In genomic region chr6:96826865-96827264, GRCh38 we compare ENCODE assay signal across 24 cellular contexts. TPM values are rescaled to one million over a fixed set of nuclear protein-coding genes. Genes with fewer than 3 reads are reported as not detected.
A peak's percentile ranks its signal among the peaks of the same experiment; 100 is the strongest.
DNase-seq lines count a peak whose midpoint lies in the region; ATAC-seq, FAIRE-seq and TF ChIP-seq lines count a peak whose summit lies in the region.
"Had no signal": no experiment of that assay in that cellular context is flagged by ENCODE, and none has a peak within 500 bp of the region (broad histone marks: within the 10 kb centered on the region; RNA-seq: fewer than 3 reads in every experiment).

No MANE protein-coding gene starts in this region.

- H3K79me2 ChIP-seq in KMS-11 (ENCODE audit: insufficient read depth, low read depth) (peaks cover 51% of the 10 kb centered on the region), osteoblast (ENCODE audit: insufficient read depth, low read length) (no peaks in the 10 kb centered on the region), Karpas-422 (ENCODE audit: low read length) (no peaks in the 10 kb centered on the region)

- ATAC-seq in pancreas: no peak
- no peak for ATAC-seq in GM21576 (IDR thresholded peaks at IDR 0.05; ENCODE audit: unreplicated experiment)
- ATAC-seq: A549; CD8-positive, alpha-beta T cell; HCT116 had no signal

- H3K36me3 ChIP-seq in BLaER1 treated with 17β-estradiol and CSF1 and Interleukin-3, amounts not matched to agents 10 nM and 100 nM: peaks cover 0 to 60% (median 32%) of the 10 kb centered on the region in 11 experiments; a peak in 18 of 22 replicates
- H3K36me3 ChIP-seq in KMS-11 (ENCODE audit: insufficient read depth) (no peaks in the 10 kb centered on the region), pancreas (no peaks in the 10 kb centered on the region), osteoblast (ENCODE audit: insufficient read depth, low read length) (no peaks in the 10 kb centered on the region), Karpas-422 (ENCODE audit: insufficient read depth, low read length) (no peaks in the 10 kb centered on the region)
- H3K36me3 ChIP-seq: BE2C had no signal

- no peak overlapping the region for H3K27ac ChIP-seq in BLaER1 treated with 17β-estradiol and CSF1 and Interleukin-3, amounts not matched to agents 10 nM and 100 nM
- H3K27ac ChIP-seq in KMS-11 (no peak overlapping the region), pancreas (no peak overlapping the region), osteoblast (ENCODE audit: low read depth, low read length) (no peak overlapping the region), Karpas-422 (ENCODE audit: low read length) (no peak overlapping the region)
- H3K27ac ChIP-seq: A549, C4-2B, GM23248 had no signal

- TF ChIP-seq CTCF in KMS-11 (conservative IDR thresholded peaks at IDR 0.05; ENCODE audit: low read depth, low read length) (no peak), pancreas (IDR thresholded peaks at IDR 0.05) (no peak), osteoblast (IDR thresholded peaks at IDR 0.05; ENCODE audit: extremely low read depth, low read depth, low read length) (no peak)

- no peak for FAIRE-seq in pancreas (lab: Jason Lieb, UNC)
- FAIRE-seq: A549, GM12891, H1 had no signal

- H2AFZ ChIP-seq in KMS-11 (ENCODE audit: low read depth) (no peak overlapping the region), osteoblast (ENCODE audit: low read length) (no peak overlapping the region), Karpas-422 (ENCODE audit: low read length) (no peak overlapping the region)
- H2AFZ ChIP-seq: GM23248 had no signal

- no peaks in the 10 kb centered on the region for H4K20me1 ChIP-seq in BLaER1 treated with 17β-estradiol and CSF1 and Interleukin-3, amounts not matched to agents 10 nM and 100 nM
- no peaks in the 10 kb centered on the region for H4K20me1 ChIP-seq in KMS-11 (ENCODE audit: insufficient read depth)
- H4K20me1 ChIP-seq in osteoblast (ENCODE audit: insufficient read depth, low read length): no peaks in the 10 kb centered on the region
- H4K20me1 ChIP-seq in Karpas-422 (ENCODE audit: insufficient read depth, low read depth, low read length): no peaks in the 10 kb centered on the region

- intact Hi-C loops in pancreas (cut with DNase I): no loop called here

- DNase-seq in OCI-M1 (lab: John Stamatoyannopoulos, UW) (peak; percentile 32), pancreas (no peak), osteoblast (ENCODE audit: insufficient read length, low spot score, missing footprints) (no peak), Karpas-422 (no peak)
- DNase-seq: 8988T; ACHN; AML-193; BE2C; Caco-2; CD4-positive, CD25-positive, alpha-beta regulatory T cell; CD8-positive, alpha-beta T cell; DMS153; EL; GDM1; GM23248; H7 had no signal

- WGBS in pancreas, 2 donors: 96 to 100% methylated on average over 1 of the region's 1 CpG

- no peaks in the 10 kb centered on the region for H3K9me2 ChIP-seq in Karpas-422 (replicated peaks; ENCODE audit: insufficient read depth, low read length)

- no peak overlapping the region for H3K4me3 ChIP-seq in BLaER1 treated with 17β-estradiol and CSF1 and Interleukin-3, amounts not matched to agents 10 nM and 100 nM
- no peak overlapping the region for H3K4me3 ChIP-seq in KMS-11 (IDR thresholded peaks at IDR 0.05; ENCODE audit: insufficient read depth, low read depth, low read length)
- H3K4me3 ChIP-seq in pancreas: no peak overlapping the region
- no peak overlapping the region for H3K4me3 ChIP-seq in osteoblast (ENCODE audit: insufficient read depth, low read length)
- no peak overlapping the region for H3K4me3 ChIP-seq in Karpas-422 (ENCODE audit: low read length)
- H3K4me3 ChIP-seq: A549, GM23248 had no signal

- H3K27me3 ChIP-seq in BLaER1 treated with 17β-estradiol and CSF1 and Interleukin-3, amounts not matched to agents 10 nM and 100 nM: no peaks in the 10 kb centered on the region
- H3K27me3 ChIP-seq in KMS-11 (ENCODE audit: insufficient read depth, low read depth) (no peaks in the 10 kb centered on the region), pancreas (no peaks in the 10 kb centered on the region), osteoblast (ENCODE audit: insufficient read depth, low read length) (no peaks in the 10 kb centered on the region), Karpas-422 (ENCODE audit: low read length) (no peaks in the 10 kb centered on the region)
- H3K27me3 ChIP-seq: BE2C had no signal

- H3K4me2 ChIP-seq in BLaER1 treated with 17β-estradiol and CSF1 and Interleukin-3, amounts not matched to agents 10 nM and 100 nM: peak overlapping the region in 8 of 11 experiments; percentile 4 to 52 (median 40); a peak in 12 of 22 replicates
- H3K4me2 ChIP-seq in KMS-11 (peak overlapping the region; percentile 54), osteoblast (ENCODE audit: insufficient read depth, low read length) (no peak overlapping the region), Karpas-422 (ENCODE audit: low read depth, low read length, poor library complexity, severe bottlenecking) (no peak overlapping the region)
- H3K4me2 ChIP-seq: A549 had no signal

- H3K4me1 ChIP-seq in BLaER1 treated with 17β-estradiol and CSF1 and Interleukin-3, amounts not matched to agents 10 nM and 100 nM: peaks cover 0 to 14% (median 5%) of the 10 kb centered on the region in 10 experiments; a peak in 12 of 20 replicates
- H3K4me1 ChIP-seq in KMS-11 (ENCODE audit: low read depth, poor library complexity, severe bottlenecking) (peaks cover 62% of the 10 kb centered on the region), pancreas (no peaks in the 10 kb centered on the region), osteoblast (ENCODE audit: insufficient read depth, low read length) (no peaks in the 10 kb centered on the region), Karpas-422 (ENCODE audit: low read length) (no peaks in the 10 kb centered on the region)
- H3K4me1 ChIP-seq: A549, BE2C, Caco-2 had no signal

- H3K9ac ChIP-seq in BLaER1 treated with 17β-estradiol and CSF1 and Interleukin-3, amounts not matched to agents 10 nM and 100 nM: no peak overlapping the region
- H3K9ac ChIP-seq in KMS-11: no peak overlapping the region
- H3K9ac ChIP-seq in Karpas-422 (ENCODE audit: low read length): no peak overlapping the region
- H3K9ac ChIP-seq: GM23248 had no signal

- H3K9me3 ChIP-seq in BLaER1 treated with 17β-estradiol and CSF1 and Interleukin-3, amounts not matched to agents 10 nM and 100 nM (replicated peaks in 1 of 11): no peaks in the 10 kb centered on the region; a peak in 1 of 22 replicates
- no peaks in the 10 kb centered on the region for H3K9me3 ChIP-seq in pancreas
- no peaks in the 10 kb centered on the region for H3K9me3 ChIP-seq in osteoblast (ENCODE audit: low read depth, low read length)
- no peaks in the 10 kb centered on the region for H3K9me3 ChIP-seq in Karpas-422 (ENCODE audit: low read length)
- H3K9me3 ChIP-seq: A549, BE2C, Caco-2 had no signal

RNA-seq across cellular contexts. Expression of gene GPR63, which starts 10.4 kb away (rescaled TPM):
- total RNA-seq in pancreas: 1 to 10 TPM in 3 of 6 donors, under 1 TPM in 3; 0.69 to 1.4 (median 1.1) TPM
- under 1 TPM; 0.42 to 0.82 TPM for polyA plus RNA-seq in pancreas
- total RNA-seq in osteoblast: under 0.01 TPM in 2 replicates
- not detected in 2 replicates for total RNA-seq in Karpas-422 (2014; rRNA removed; shearing (Covaris generic); ENCODE audit: low replicate concordance)
- total RNA-seq: CD8-positive, alpha-beta T cell had no signal

Comparison
In these comparisons a context has a peak if more than half of its experiments do, and no peak if none do; other contexts are left out.
1. H3K4me2 ChIP-seq: peak in BLaER1 treated with 17β-estradiol and CSF1 and Interleukin-3, amounts not matched to agents 10 nM and 100 nM (8 of 11) and KMS-11 (single experiment); none in osteoblast (single experiment) and Karpas-422 (single experiment).